ENCODE assay signal across 26 cellular contexts in the genomic region with DNA sequence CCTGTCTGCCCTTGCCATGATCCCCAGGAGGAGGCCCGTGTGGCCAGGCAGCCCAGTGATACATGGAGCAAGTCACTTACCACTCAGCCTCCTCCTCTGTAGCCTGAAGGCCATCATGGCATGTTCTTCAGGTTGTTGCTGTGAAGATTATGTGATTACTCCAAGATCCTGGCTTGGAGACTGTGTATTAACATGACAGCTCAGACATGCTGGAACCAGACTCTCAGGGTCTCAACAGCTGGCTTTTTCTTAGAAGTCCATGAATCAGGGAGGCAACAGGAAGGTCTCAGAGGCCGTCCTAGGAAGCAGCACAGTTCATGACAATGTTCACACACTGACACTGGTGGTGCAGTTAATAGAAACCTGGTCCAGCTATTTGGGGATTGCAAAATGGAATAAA.
"Had no signal": no experiment of that assay in that cellular context is flagged by ENCODE, and none has a peak within 500 bp of the region (broad histone marks: within the 10 kb centered on the region; RNA-seq: fewer than 3 reads in every experiment).

No MANE protein-coding gene starts in this region.

- H3K27ac ChIP-seq: brain microvascular endothelial cell, Peyer's patch, RWPE1, SJCRH30, WERI-Rb-1 had no signal

- H3K27ac Mint-ChIP-seq: activated CD8-positive, alpha-beta memory T cell treated with anti-CD3 and anti-CD28 coated beads, Interleukin-2, amount 10 ng/mL, durations not matched to agents 7 days and 5 days; activated naive CD8-positive, alpha-beta T cell treated with anti-CD3 and anti-CD28 coated beads, Interleukin-2, amount 50 U/mL, for 24 hours; activated T-cell treated with anti-CD3 and anti-CD28 coated beads, Interleukin-2, amount 50 U/mL, for 24 hours; activated T-helper 1 cell treated with anti-CD3 and anti-CD28 coated beads, Interleukin-12 subunit alpha, Interleukin-12 subunit beta, Interleukin-2, Interleukin-4 antibody, amounts not matched to agents 30 ng/mL and 10 ng/mL and 1 ng/mL, durations not matched to agents 14 hours and 24 hours and 36 hours had no signal

- H3K9me3 Mint-ChIP-seq: activated naive CD4-positive, alpha-beta T cell treated with anti-CD3 and anti-CD28 coated beads, Interleukin-2, amount 50 U/mL, for 72 hours; activated naive CD8-positive, alpha-beta T cell treated with anti-CD3 and anti-CD28 coated beads, Interleukin-2, amount 50 U/mL, for 24 hours; activated T-cell treated with anti-CD3 and anti-CD28 coated beads, Interleukin-2, amount 50 U/mL, for 24 hours; activated T-helper 1 cell treated with anti-CD3 and anti-CD28 coated beads, Interleukin-12 subunit alpha, Interleukin-12 subunit beta, Interleukin-2, Interleukin-4 antibody, amounts not matched to agents 30 ng/mL and 10 ng/mL and 1 ng/mL, durations not matched to agents 14 hours and 24 hours and 36 hours had no signal

- H3K4me1 Mint-ChIP-seq: activated CD8-positive, alpha-beta memory T cell treated with anti-CD3 and anti-CD28 coated beads, Interleukin-2, amount 10 ng/mL, durations not matched to agents 7 days and 5 days had no signal

- H3K27me3 ChIP-seq: brain microvascular endothelial cell, Peyer's patch had no signal

- H3K9me3 ChIP-seq: Peyer's patch, SJCRH30, SK-N-SH had no signal

- DNase-seq: activated CD4-positive, alpha-beta T cell treated with anti-CD3 and anti-CD28 coated beads for 4 hours; activated CD4-positive, alpha-beta T cell treated with anti-CD3 and anti-CD28 coated beads, Interleukin-2, amount 50 U/mL, for 48 hours; activated CD8-positive, alpha-beta memory T cell treated with anti-CD3 and anti-CD28 coated beads, Interleukin-2, amount 10 ng/mL, durations not matched to agents 7 days and 5 days; activated effector memory CD4-positive, alpha-beta T cell treated with Interleukin-2 at 50 U/mL for 16 hours; activated naive CD4-positive, alpha-beta T cell treated with Interleukin-2 at 50 U/mL for 16 hours; activated naive CD8-positive, alpha-beta T cell treated with anti-CD3 and anti-CD28 coated beads, Interleukin-2, amount 50 U/mL, for 24 hours; activated T-cell treated with anti-CD3 and anti-CD28 coated beads, Interleukin-2, amount 50 U/mL, for 24 hours; amygdala; brain microvascular endothelial cell; cerebellar nuclear complex; Kasumi-1; NCI-H1048; NCI-H146; NCI-H187 treated with DMSO at 0.1 percent for 48 hours; NCI-H2081 treated with DMSO at 0.1 percent for 48 hours; NCI-H446; NCI-H524; Peyer's patch; Right ventricle myocardium superior; SJCRH30; SK-N-SH; T-helper 1 cell; WERI-Rb-1 had no signal

- H3K9ac ChIP-seq: SK-N-SH had no signal

- H3K36me3 Mint-ChIP-seq: activated CD8-positive, alpha-beta memory T cell treated with anti-CD3 and anti-CD28 coated beads, Interleukin-2, amount 10 ng/mL, durations not matched to agents 7 days and 5 days; activated naive CD4-positive, alpha-beta T cell treated with anti-CD3 and anti-CD28 coated beads, Interleukin-2, amount 50 U/mL, for 72 hours had no signal

- H3K36me3 ChIP-seq: brain microvascular endothelial cell, Peyer's patch, SJCRH30, WERI-Rb-1 had no signal

- H3K4me3 ChIP-seq: Peyer's patch, SJCRH30 had no signal

- H3K4me1 ChIP-seq: Peyer's patch, SJCRH30 had no signal

- ATAC-seq: activated CD8-positive, alpha-beta memory T cell treated with anti-CD3 and anti-CD28 coated beads, Interleukin-2, amount 10 ng/mL, durations not matched to agents 7 days and 5 days; activated naive CD4-positive, alpha-beta T cell treated with anti-CD3 and anti-CD28 coated beads, Interleukin-2, amount 50 U/mL, for 72 hours; activated naive CD8-positive, alpha-beta T cell treated with anti-CD3 and anti-CD28 coated beads, Interleukin-2, amount 50 U/mL, for 24 hours had no signal

- H3K4me2 ChIP-seq: SK-N-SH had no signal

- H3K4me3 Mint-ChIP-seq: activated CD8-positive, alpha-beta memory T cell treated with anti-CD3 and anti-CD28 coated beads, Interleukin-2, amount 10 ng/mL, durations not matched to agents 7 days and 5 days; activated naive CD8-positive, alpha-beta T cell treated with anti-CD3 and anti-CD28 coated beads, Interleukin-2, amount 50 U/mL, for 24 hours; activated T-cell treated with anti-CD3 and anti-CD28 coated beads, Interleukin-2, amount 50 U/mL, for 24 hours; activated T-helper 1 cell treated with anti-CD3 and anti-CD28 coated beads, Interleukin-12 subunit alpha, Interleukin-12 subunit beta, Interleukin-2, Interleukin-4 antibody, amounts not matched to agents 30 ng/mL and 10 ng/mL and 1 ng/mL, durations not matched to agents 14 hours and 24 hours and 36 hours had no signal
